8 cellular contexts compared by ENCODE assay signal in genomic region chr17:40443988-40444899, GRCh38. TPM values are rescaled to one million over a fixed set of nuclear protein-coding genes. Genes with fewer than 3 reads are reported as not detected.
A peak's percentile ranks its signal among the peaks of the same experiment; 100 is the strongest.
DNase-seq lines count a peak whose midpoint lies in the region; ATAC-seq and TF ChIP-seq lines count a peak whose summit lies in the region.

No MANE protein-coding gene starts in this region.

- H3K27ac ChIP-seq in A673 (ENCODE audit: low read depth, low read length, poor library complexity, severe bottlenecking) (no peak overlapping the region), upper lobe of right lung (peak overlapping the region; percentile 90)

- ATAC-seq in HG03280 (IDR thresholded peaks at IDR 0.05; ENCODE audit: unreplicated experiment) (peak; percentile 19), upper lobe of right lung (no peak), HG02852 (IDR thresholded peaks at IDR 0.05; ENCODE audit: unreplicated experiment) (no peak)

- in situ Hi-C loops in astrocyte of the spinal cord (cut with HindIII; ENCODE audit: low sequenced_read_pairs): no loop called here

- TF ChIP-seq CTCF in A673 (conservative IDR thresholded peaks at IDR 0.05; ENCODE audit: low read depth, low read length) (no peak), astrocyte of the spinal cord (IDR thresholded peaks at IDR 0.05; ENCODE audit: low read depth, low read length) (no peak), lower leg skin (IDR thresholded peaks at IDR 0.05) (no peak), upper lobe of right lung (IDR thresholded peaks at IDR 0.05) (peak; percentile 6)

- TF ChIP-seq POLR2A in lower leg skin (IDR thresholded peaks at IDR 0.05): no peak

- POLR2A ChIA-PET in A673 (lab: Charles Lee; ENCODE audit: low non-redundant PET): interaction anchor here (0.5 kb wide), 1 partner anchor 22 kb away, joined by 11 read pairs; no protein-coding TSS in a partner anchor

- CTCF ChIA-PET in A673 (lab: Charles Lee): interaction anchor here (1.6 kb wide), 1 partner anchor 89 kb away, joined by 4 read pairs; no protein-coding TSS in a partner anchor

- intact Hi-C loops in A673 (cut with micrococcal nuclease; ENCODE audit: unreplicated experiment) (loop anchor here (10.0 kb wide), 1 partner anchor 91 kb away; no protein-coding TSS in a partner anchor), lower leg skin (cut with DNase I; ENCODE audit: low total_unique reads) (loop anchor here (10.0 kb wide), 1 partner anchor 91 kb away; no protein-coding TSS in a partner anchor), upper lobe of right lung (cut with DNase I) (loop anchor here (5.0 kb wide), 1 partner anchor 113 kb away; no protein-coding TSS in a partner anchor)

- H3K4me1 ChIP-seq in A673 (ENCODE audit: insufficient read depth, low read length, poor library complexity, severe bottlenecking): no peaks in the 10 kb centered on the region
- peaks cover 41% of the 10 kb centered on the region for H3K4me1 ChIP-seq in upper lobe of right lung

- BruUV-seq in A673 (replicated peaks; lab: Mats Ljungman, UMichigan): no TSS peak

- DNase-seq in A673 (ENCODE audit: low spot score): no peak
- no peak for DNase-seq in astrocyte of the spinal cord (ENCODE audit: low read depth, low spot score)
- DNase-seq in lower leg skin (ENCODE audit: low spot score in 2 of 2): no peak
- DNase-seq in upper lobe of right lung: no peak
- DNase-seq in UCSD-AML1 (lab: John Stamatoyannopoulos, UW; ENCODE audit: unreplicated experiment): no peak
- no peak for DNase-seq in NCI-H345 treated with DMSO at 0.1 percent for 48 hours (lab: John Stamatoyannopoulos, UW; ENCODE audit: unreplicated experiment)

- H3K27me3 ChIP-seq in A673 (replicated peaks; ENCODE audit: insufficient read depth, low read depth, low read length, poor library complexity) (no peaks in the 10 kb centered on the region), upper lobe of right lung (no peaks in the 10 kb centered on the region)

- 17 to 21% methylated on average over 14 to 15 of the region's 15 CpGs for WGBS in lower leg skin, 2 donors

- H3K4me3 ChIP-seq in A673 (ENCODE audit: low read depth, low read length, poor library complexity, severe bottlenecking) (peak overlapping the region; percentile 44), astrocyte of the spinal cord (ENCODE audit: low read depth, low read length) (peak overlapping the region; percentile 64), lower leg skin (ENCODE audit: low read depth, poor library complexity, severe bottlenecking) (peak overlapping the region; percentile 31), upper lobe of right lung (peak overlapping the region; percentile 81)

- H3K36me3 ChIP-seq in A673 (ENCODE audit: insufficient read depth, low read length, poor library complexity, severe bottlenecking): no peaks in the 10 kb centered on the region
- H3K36me3 ChIP-seq in upper lobe of right lung: no peaks in the 10 kb centered on the region

- no peaks in the 10 kb centered on the region for H3K9me3 ChIP-seq in A673 (ENCODE audit: low read depth, low read length, poor library complexity, severe bottlenecking)
- H3K9me3 ChIP-seq in upper lobe of right lung: no peaks in the 10 kb centered on the region

RNA-seq across cellular contexts. Expression of gene IGFBP4, which starts 1.0 kb away (rescaled TPM):
- total RNA-seq in A673 (2021): 4.8 and 6.5 TPM in 2 replicates
- total RNA-seq in lower leg skin: 10 to 100 TPM; 35.1 to 90.4 (median 39.6) TPM
- total RNA-seq in upper lobe of right lung: 381 TPM

RNA-seq across cellular contexts. Expression of gene TOP2A, which starts 26.5 kb away (rescaled TPM):
- total RNA-seq in A673 (2021): 188 and 216 TPM in 2 replicates
- total RNA-seq in lower leg skin: 10 to 100 TPM in 1 of 4 donors, 1 to 10 TPM in 3; 5.7 to 11.9 (median 8.2) TPM
- total RNA-seq in upper lobe of right lung: 3.3 TPM

RNA-seq across cellular contexts. Expression of gene TNS4, which starts 57.2 kb away (rescaled TPM):
- total RNA-seq in A673 (2021) (not detected in 2 replicates), lower leg skin (1,000 to 10,000 TPM in 1 of 4 donors, 100 to 1,000 TPM in 3; 413 to 1,865 (median 485) TPM), upper lobe of right lung (0.78 TPM)

Comparison
In these comparisons a context has a peak if more than half of its experiments do, and no peak if none do; other contexts are left out.
1. H3K4me3 ChIP-seq: peak in every context shown above with its lines; median percentile 81 in upper lobe of right lung; 64 in astrocyte of the spinal cord; 44 in A673; 31 in lower leg skin.
2. RNA of gene TOP2A, which starts 26.5 kb away (total RNA-seq): 188 to 216 TPM in A673; 5.7 to 11.9 TPM in lower leg skin and 3.3 TPM in upper lobe of right lung (single experiment); every median in the first group is over 10 times any median in the second.
3. RNA of gene TNS4, which starts 57.2 kb away (total RNA-seq): 413 to 1,865 TPM in lower leg skin; 0.78 TPM in upper lobe of right lung (single experiment) and not detected in A673; every median in the first group is over 100 times any median in the second.